24 cellular contexts compared by ENCODE assay signal in genomic region chrY:13592450-13592849, GRCh38.
"Had no signal": no experiment of that assay in that cellular context is flagged by ENCODE, and none has a peak within 500 bp of the region (broad histone marks: within the 10 kb centered on the region; RNA-seq: fewer than 3 reads in every experiment).

No MANE protein-coding gene starts in this region.

- H3K27me3 ChIP-seq: dorsolateral prefrontal cortex, esophagus muscularis mucosa, foreskin keratinocyte, gastroesophageal sphincter, heart left ventricle, hepatocyte, left lung had no signal

- H3K4me3 Mint-ChIP-seq: mesothelial cell of epicardium, naive B cell had no signal

- H3K4me2 ChIP-seq: hepatocyte had no signal

- H3K27ac Mint-ChIP-seq: mesothelial cell of epicardium, naive B cell had no signal

- H3K27ac ChIP-seq: coronary artery, dorsolateral prefrontal cortex, esophagus muscularis mucosa, foreskin keratinocyte, gastroesophageal sphincter, heart left ventricle, hepatocyte, left lung, lower lobe of right lung had no signal

- H3K9me3 Mint-ChIP-seq: mesothelial cell of epicardium, naive B cell had no signal

- FAIRE-seq: colon, endothelial cell of umbilical vein, frontal cortex, islet of Langerhans, keratinocyte had no signal

- H3K4me3 ChIP-seq: coronary artery, dorsolateral prefrontal cortex, esophagus muscularis mucosa, gastroesophageal sphincter, heart left ventricle, hepatocyte, left lung, lower lobe of right lung, mucosa of descending colon had no signal

- DNase-seq: dermis blood vessel endothelial cell; dorsolateral prefrontal cortex; effector CD4-positive, alpha-beta T cell; effector memory CD4-positive, alpha-beta T cell; foreskin keratinocyte; heart left ventricle; hypothalamus; left cardiac atrium; left lung; left ventricle myocardium superior; lower lobe of right lung; mesenchymal stem cell; mucosa of descending colon; naive B cell had no signal

- H3K4me1 Mint-ChIP-seq: mesothelial cell of epicardium, naive B cell had no signal

- H3K9me3 ChIP-seq: esophagus muscularis mucosa, gastroesophageal sphincter, heart left ventricle, left lung, lower lobe of right lung, mucosa of descending colon had no signal

- H2AFZ ChIP-seq: hepatocyte had no signal

- H3K36me3 Mint-ChIP-seq: mesothelial cell of epicardium, naive B cell had no signal

- H3K79me2 ChIP-seq: hepatocyte had no signal

- H3K4me1 ChIP-seq: esophagus muscularis mucosa, foreskin keratinocyte, gastroesophageal sphincter, heart left ventricle, left lung, lower lobe of right lung had no signal

- H3K36me3 ChIP-seq: esophagus muscularis mucosa, gastroesophageal sphincter, heart left ventricle, left lung, lower lobe of right lung had no signal

- H3K27me3 Mint-ChIP-seq: naive B cell had no signal
